8 cellular contexts compared by ENCODE assay signal in genomic region chr9:14661421-14662059, GRCh38. TPM values are rescaled to one million over a fixed set of nuclear protein-coding genes. Genes with fewer than 3 reads are reported as not detected.
DNase-seq lines count a peak whose midpoint lies in the region; ATAC-seq, FAIRE-seq and TF ChIP-seq lines count a peak whose summit lies in the region.

No MANE protein-coding gene starts in this region.

- ATAC-seq in HG02981 (IDR thresholded peaks at IDR 0.05; ENCODE audit: unreplicated experiment) (peak; percentile 63), Panc1 (no peak), HG02759 (IDR thresholded peaks at IDR 0.05; ENCODE audit: unreplicated experiment) (no peak), HG03039 (IDR thresholded peaks at IDR 0.05; ENCODE audit: unreplicated experiment) (no peak)

- peak; percentile 26 to 30 for TF ChIP-seq CTCF in Caco-2 (IDR thresholded peaks at IDR 0.05; ENCODE audit: insufficient read depth in 1 of 2, low read depth in 1 of 2, low read length in 1 of 2, severe bottlenecking in 1 of 2, unreplicated experiment in 1 of 2)
- TF ChIP-seq CTCF in Panc1 (IDR thresholded peaks at IDR 0.05) = peak; percentile 26; the same call in 1 of the 2 replicates
- TF ChIP-seq CTCF in fibroblast of pulmonary artery (IDR thresholded peaks at IDR 0.05; ENCODE audit: low read length, missing control alignments) = peak; percentile 67

- H3K4me1 ChIP-seq in Caco-2 = no peaks in the 10 kb centered on the region
- no peaks in the 10 kb centered on the region for H3K4me1 ChIP-seq in Panc1 (ENCODE audit: control insufficient read depth, insufficient read depth, low read length)

- CTCF ChIA-PET in Caco-2 (lab: Charles Lee) (interaction anchor here (0.9 to 1.5 kb wide), 2 partner anchors 107 to 196 kb away, joined by 3 to 7 read pairs; no protein-coding TSS in a partner anchor), Panc1 (lab: Charles Lee) (interaction anchor here (0.6 kb wide), 1 partner anchor 137 kb away, joined by 3 read pairs; no protein-coding TSS in a partner anchor)

- no peaks in the 10 kb centered on the region for H3K36me3 Mint-ChIP-seq in Caco-2 (ENCODE audit: insufficient read depth, unreplicated experiment)

- FAIRE-seq in urothelium cell line (lab: Jason Lieb, UNC) = no peak

- no peak overlapping the region for H3K27ac Mint-ChIP-seq in Caco-2 (ENCODE audit: unreplicated experiment)

- H3K4me3 Mint-ChIP-seq in Caco-2 (ENCODE audit: unreplicated experiment) = no peak overlapping the region

- in situ Hi-C loops in Panc1 (cut with HindIII; ENCODE audit: low pct_unique_long_range_greater_than_20kb, low sequenced_read_pairs) = no loop called here

- no peak overlapping the region for H3K27ac ChIP-seq in Panc1 (ENCODE audit: low read length)

- H3K27me3 Mint-ChIP-seq in Caco-2 (ENCODE audit: insufficient read depth, unreplicated experiment) = no peaks in the 10 kb centered on the region

- no peaks in the 10 kb centered on the region for H3K9me3 Mint-ChIP-seq in Caco-2 (ENCODE audit: unreplicated experiment)

- no TSS peak for BruUV-seq in Caco-2 (replicated peaks; lab: Mats Ljungman, UMichigan)
- no TSS peak for BruUV-seq in Panc1 (replicated peaks; lab: Mats Ljungman, UMichigan)

- peak in 1 of 2 experiments; percentile 7 for DNase-seq in Caco-2
- DNase-seq in Panc1 (ENCODE audit: low read depth, low spot score) = no peak
- DNase-seq in fibroblast of pulmonary artery (ENCODE audit: low read depth) = peak; percentile 61
- DNase-seq in urothelium cell line (ENCODE audit: low spot score) = peak; percentile 3
- no peak for DNase-seq in NCI-H524 treated with DMSO at 0.1 percent for 48 hours (lab: John Stamatoyannopoulos, UW)

- no peaks in the 10 kb centered on the region for H3K4me1 Mint-ChIP-seq in Caco-2 (ENCODE audit: low read depth, unreplicated experiment)

- no peaks in the 10 kb centered on the region for H3K9me3 ChIP-seq in Caco-2
- H3K9me3 ChIP-seq in Panc1 (ENCODE audit: control insufficient read depth, insufficient read depth, low read depth, low read length) = no peaks in the 10 kb centered on the region

- POLR2A ChIA-PET in Caco-2 (lab: Charles Lee) (no interaction called here), Panc1 (lab: Charles Lee) (no interaction called here)

- H3K27me3 ChIP-seq in Caco-2 (replicated peaks; ENCODE audit: control insufficient read depth, insufficient read depth, low read length) (no peaks in the 10 kb centered on the region), Panc1 (ENCODE audit: control insufficient read depth, insufficient read depth, low read length) (no peaks in the 10 kb centered on the region)

- no peak overlapping the region for H3K4me3 ChIP-seq in Caco-2 (ENCODE audit: low read depth, low read length)
- no peak overlapping the region for H3K4me3 ChIP-seq in Panc1 (ENCODE audit: low read depth in 2 of 2, low read length in 2 of 2)
- H3K4me3 ChIP-seq in fibroblast of pulmonary artery (replicated peaks; ENCODE audit: low read depth, low read length) = no peak overlapping the region

- intact Hi-C loops in Caco-2 (cut with micrococcal nuclease; ENCODE audit: unreplicated experiment) = loop anchor here (2.0 to 5.0 kb wide), 2 partner anchors 45 to 219 kb away; no protein-coding TSS in a partner anchor
- intact Hi-C loops in Panc1 (cut with micrococcal nuclease; ENCODE audit: unreplicated experiment) = no loop called here

- no peaks in the 10 kb centered on the region for H3K36me3 ChIP-seq in Caco-2 (ENCODE audit: control insufficient read depth, insufficient read depth, low read length)
- H3K36me3 ChIP-seq in Panc1 (ENCODE audit: control insufficient read depth, insufficient read depth, low read length) = no peaks in the 10 kb centered on the region

RNA-seq across cellular contexts. Expression of gene ZDHHC21, which starts 31.7 kb away (rescaled TPM):
- 5.8 and 6.8 TPM in 2 replicates for total RNA-seq in Caco-2 (2022)
- 3.4 TPM for total RNA-seq in Panc1 (2021; ENCODE audit: unreplicated experiment)
- 1.1 TPM for polyA plus RNA-seq in Panc1 (2012; ENCODE audit: insufficient read length)

Comparison
In these comparisons a context has a peak if more than half of its experiments do, and no peak if none do; other contexts are left out.
1. DNase-seq: peak in fibroblast of pulmonary artery (single experiment) and urothelium cell line (single experiment); none in Panc1 (single experiment) and NCI-H524 treated with DMSO at 0.1 percent for 48 hours (single experiment).
2. Peak in every context shown above with its lines, with median percentiles within 50 percentile points of each other: CTCF ChIP-seq.